ENCODE assay signal across 1 cellular context in the genomic region with DNA sequence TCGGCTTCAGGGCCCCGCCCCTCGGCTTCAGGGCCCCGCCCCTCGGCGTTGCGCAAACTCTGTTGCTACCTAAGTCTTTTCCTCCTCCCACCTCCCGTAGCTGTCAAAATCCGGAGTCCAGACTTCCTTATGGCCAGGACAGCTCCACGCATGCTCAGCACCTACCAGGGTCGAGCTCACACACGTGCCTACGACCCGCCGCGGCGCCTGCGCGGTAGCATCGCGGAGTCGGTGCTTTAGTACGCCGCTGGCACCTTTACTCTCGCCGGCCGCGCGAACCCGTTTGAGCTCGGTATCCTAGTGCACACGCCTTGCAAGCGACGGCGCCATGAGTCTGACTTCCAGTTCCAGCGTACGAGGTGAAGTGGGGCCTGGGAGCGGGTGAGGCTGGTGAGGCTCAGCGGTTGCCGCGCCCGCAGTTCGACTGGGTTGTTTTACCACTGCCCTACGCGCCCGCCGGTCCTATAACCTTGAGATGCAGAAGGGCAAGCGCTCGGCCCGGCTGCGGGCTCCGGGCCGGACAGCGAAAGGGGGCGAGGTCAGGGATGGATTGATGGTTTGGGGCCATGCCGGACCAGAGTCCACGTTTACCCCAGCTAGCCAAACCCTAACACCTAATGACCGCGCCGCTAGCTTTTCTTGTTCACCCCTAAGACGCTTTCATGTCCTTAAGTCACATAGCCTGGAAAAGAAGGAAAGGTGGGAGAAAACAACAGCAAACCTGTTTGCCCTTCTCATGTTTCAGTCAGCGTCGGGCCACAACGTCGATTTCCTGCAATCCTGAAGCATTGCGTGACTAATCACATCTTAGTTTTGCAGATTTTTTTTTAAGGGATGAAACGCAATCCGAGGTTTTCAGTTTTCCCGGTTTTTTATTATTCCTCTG.
TF ChIP-seq lines count a peak whose summit lies in the region.

A gene (plus strand): TSS at position 217 of the 886 bp plus-strand sequence. CDS start 112 bp downstream, at position 329.

TF ChIP-seq in K562, 482 proteins besides CTCF, POLR2A, EP300 and RAD21 (continued from another document and continues in another):
- TF ChIP-seq, protein P1, sequence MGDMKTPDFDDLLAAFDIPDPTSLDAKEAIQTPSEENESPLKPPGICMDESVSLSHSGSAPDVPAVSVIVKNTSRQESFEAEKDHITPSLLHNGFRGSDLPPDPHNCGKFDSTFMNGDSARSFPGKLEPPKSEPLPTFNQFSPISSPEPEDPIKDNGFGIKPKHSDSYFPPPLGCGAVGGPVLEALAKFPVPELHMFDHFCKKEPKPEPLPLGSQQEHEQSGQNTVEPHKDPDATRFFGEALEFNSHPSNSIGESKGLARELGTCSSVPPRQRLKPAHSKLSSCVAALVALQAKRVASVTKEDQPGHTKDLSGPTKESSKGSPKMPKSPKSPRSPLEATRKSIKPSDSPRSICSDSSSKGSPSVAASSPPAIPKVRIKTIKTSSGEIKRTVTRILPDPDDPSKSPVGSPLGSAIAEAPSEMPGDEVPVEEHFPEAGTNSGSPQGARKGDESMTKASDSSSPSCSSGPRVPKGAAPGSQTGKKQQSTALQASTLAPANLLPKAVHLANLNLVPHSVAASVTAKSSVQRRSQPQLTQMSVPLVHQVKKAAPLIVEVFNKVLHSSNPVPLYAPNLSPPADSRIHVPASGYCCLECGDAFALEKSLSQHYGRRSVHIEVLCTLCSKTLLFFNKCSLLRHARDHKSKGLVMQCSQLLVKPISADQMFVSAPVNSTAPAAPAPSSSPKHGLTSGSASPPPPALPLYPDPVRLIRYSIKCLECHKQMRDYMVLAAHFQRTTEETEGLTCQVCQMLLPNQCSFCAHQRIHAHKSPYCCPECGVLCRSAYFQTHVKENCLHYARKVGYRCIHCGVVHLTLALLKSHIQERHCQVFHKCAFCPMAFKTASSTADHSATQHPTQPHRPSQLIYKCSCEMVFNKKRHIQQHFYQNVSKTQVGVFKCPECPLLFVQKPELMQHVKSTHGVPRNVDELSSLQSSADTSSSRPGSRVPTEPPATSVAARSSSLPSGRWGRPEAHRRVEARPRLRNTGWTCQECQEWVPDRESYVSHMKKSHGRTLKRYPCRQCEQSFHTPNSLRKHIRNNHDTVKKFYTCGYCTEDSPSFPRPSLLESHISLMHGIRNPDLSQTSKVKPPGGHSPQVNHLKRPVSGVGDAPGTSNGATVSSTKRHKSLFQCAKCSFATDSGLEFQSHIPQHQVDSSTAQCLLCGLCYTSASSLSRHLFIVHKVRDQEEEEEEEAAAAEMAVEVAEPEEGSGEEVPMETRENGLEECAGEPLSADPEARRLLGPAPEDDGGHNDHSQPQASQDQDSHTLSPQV (IDR thresholded peaks at IDR 0.05), result 0 out of 2 replicates have a peak, but pooled peaks have one; percentile 34
- TF ChIP-seq MEIS2 (IDR thresholded peaks at IDR 0.05; ENCODE audit: partially characterized antibody) (peak; percentile 97), DMBX1 (CRISPR knock-in tag; IDR thresholded peaks at IDR 0.05; ENCODE audit: borderline replicate concordance) (peak; percentile 31; the same call in 1 of the 2 replicates), GABPB1 (CRISPR knock-in tag; IDR thresholded peaks at IDR 0.05) (peak; percentile 51; the same call in 1 of the 2 replicates), RBFOX2 (IDR thresholded peaks at IDR 0.05; ENCODE audit: low read depth, low read length) (peak; percentile 98), ZBTB17 (CRISPR knock-in tag; IDR thresholded peaks at IDR 0.05) (0 out of 2 replicates have a peak, but pooled peaks have one; percentile 40), RAD51 (IDR thresholded peaks at IDR 0.05; ENCODE audit: borderline replicate concordance, low read depth) (peak; percentile 69; the same call in 1 of the 2 replicates), TRIM24 (IDR thresholded peaks at IDR 0.05) (0 out of 4 replicates have a peak, but pooled peaks of 1 of the 2 experiments have one; percentile 6), SPI1 (IDR thresholded peaks at IDR 0.05; ENCODE audit: borderline replicate concordance, low read depth, low read length) (0 out of 2 replicates have a peak, but pooled peaks have one; percentile 55), ZNF778 (CRISPR knock-in tag; IDR thresholded peaks at IDR 0.05) (no peak), ZNF316 (IDR thresholded peaks at IDR 0.05) (peak; percentile 47), TOE1 (IDR thresholded peaks at IDR 0.05; ENCODE audit: borderline replicate concordance) (peak; percentile 83; the same call in 1 of the 2 replicates), TOE1 (CRISPR knock-in tag; IDR thresholded peaks at IDR 0.05; ENCODE audit: borderline replicate concordance, low read depth) (no peak), ZNF384 (IDR thresholded peaks at IDR 0.05; ENCODE audit: low read depth, low read length) (peak; percentile 39), TBL1XR1 (IDR thresholded peaks at IDR 0.05; ENCODE audit: low read length in 2 of 2) (peak in 1 of 2 experiments; percentile 13; a peak in 2 of 4 replicates), SAP30 (IDR thresholded peaks at IDR 0.05; ENCODE audit: borderline replicate concordance, insufficient read depth, low read depth, low read length, poor library complexity, severe bottlenecking) (peak; percentile 50), HNRNPLL (IDR thresholded peaks at IDR 0.05; ENCODE audit: low read depth, low read length, poor library complexity, severe bottlenecking) (peak; percentile 85), ATF1 (CRISPR knock-in tag; IDR thresholded peaks at IDR 0.05) (no peak), ATF1 (tag; IDR thresholded peaks at IDR 0.05) (peak; percentile 74), RB1 (IDR thresholded peaks at IDR 0.05; ENCODE audit: low read depth) (peak; percentile 22; the same call in 1 of the 2 replicates), NFIX (CRISPR knock-in tag; IDR thresholded peaks at IDR 0.05; ENCODE audit: low read depth) (no peak), ZC3H11A (IDR thresholded peaks at IDR 0.05; ENCODE audit: low read depth, low read length) (no peak), PHB2 (IDR thresholded peaks at IDR 0.05; ENCODE audit: low read depth) (peak; percentile 41; the same call in 1 of the 2 replicates), RBBP5 (IDR thresholded peaks at IDR 0.05; ENCODE audit: borderline replicate concordance, insufficient read depth, low read length, poor library complexity, severe bottlenecking) (peak; percentile 92), CBFA2T3 (IDR thresholded peaks at IDR 0.05) (no peak), FOXK1 (CRISPR knock-in tag; IDR thresholded peaks at IDR 0.05; ENCODE audit: borderline replicate concordance) (peak; percentile 96; the same call in 1 of the 2 replicates), LCOR (CRISPR knock-in tag; IDR thresholded peaks at IDR 0.05) (peak; percentile 40; the same call in 1 of the 2 replicates), TAF1 (IDR thresholded peaks at IDR 0.05; ENCODE audit: control insufficient read depth, extremely low read depth, insufficient read depth, low read length, severe bottlenecking) (peak; percentile 32), ETV5 (CRISPR knock-in tag; IDR thresholded peaks at IDR 0.05; ENCODE audit: low read depth) (peak; percentile 47; the same call in 1 of the 2 replicates), HDAC2 (IDR thresholded peaks at IDR 0.05) (0 out of 2 replicates have a peak, but pooled peaks have one; percentile 74), CHD2 (IDR thresholded peaks at IDR 0.05; ENCODE audit: low read depth, low read length) (peak; percentile 83)
- TF ChIP-seq, protein P2, sequence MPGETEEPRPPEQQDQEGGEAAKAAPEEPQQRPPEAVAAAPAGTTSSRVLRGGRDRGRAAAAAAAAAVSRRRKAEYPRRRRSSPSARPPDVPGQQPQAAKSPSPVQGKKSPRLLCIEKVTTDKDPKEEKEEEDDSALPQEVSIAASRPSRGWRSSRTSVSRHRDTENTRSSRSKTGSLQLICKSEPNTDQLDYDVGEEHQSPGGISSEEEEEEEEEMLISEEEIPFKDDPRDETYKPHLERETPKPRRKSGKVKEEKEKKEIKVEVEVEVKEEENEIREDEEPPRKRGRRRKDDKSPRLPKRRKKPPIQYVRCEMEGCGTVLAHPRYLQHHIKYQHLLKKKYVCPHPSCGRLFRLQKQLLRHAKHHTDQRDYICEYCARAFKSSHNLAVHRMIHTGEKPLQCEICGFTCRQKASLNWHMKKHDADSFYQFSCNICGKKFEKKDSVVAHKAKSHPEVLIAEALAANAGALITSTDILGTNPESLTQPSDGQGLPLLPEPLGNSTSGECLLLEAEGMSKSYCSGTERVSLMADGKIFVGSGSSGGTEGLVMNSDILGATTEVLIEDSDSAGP (CRISPR knock-in tag; IDR thresholded peaks at IDR 0.05), result 0 out of 2 replicates have a peak, but pooled peaks have one; percentile 8
- TF ChIP-seq, protein P3, sequence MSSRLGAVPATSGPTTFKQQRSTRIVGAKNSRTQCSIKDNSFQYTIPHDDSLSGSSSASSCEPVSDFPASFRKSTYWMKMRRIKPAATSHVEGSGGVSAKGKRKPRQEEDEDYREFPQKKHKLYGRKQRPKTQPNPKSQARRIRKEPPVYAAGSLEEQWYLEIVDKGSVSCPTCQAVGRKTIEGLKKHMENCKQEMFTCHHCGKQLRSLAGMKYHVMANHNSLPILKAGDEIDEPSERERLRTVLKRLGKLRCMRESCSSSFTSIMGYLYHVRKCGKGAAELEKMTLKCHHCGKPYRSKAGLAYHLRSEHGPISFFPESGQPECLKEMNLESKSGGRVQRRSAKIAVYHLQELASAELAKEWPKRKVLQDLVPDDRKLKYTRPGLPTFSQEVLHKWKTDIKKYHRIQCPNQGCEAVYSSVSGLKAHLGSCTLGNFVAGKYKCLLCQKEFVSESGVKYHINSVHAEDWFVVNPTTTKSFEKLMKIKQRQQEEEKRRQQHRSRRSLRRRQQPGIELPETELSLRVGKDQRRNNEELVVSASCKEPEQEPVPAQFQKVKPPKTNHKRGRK (tag; IDR thresholded peaks at IDR 0.05), result no peak
- TF ChIP-seq, protein P4, sequence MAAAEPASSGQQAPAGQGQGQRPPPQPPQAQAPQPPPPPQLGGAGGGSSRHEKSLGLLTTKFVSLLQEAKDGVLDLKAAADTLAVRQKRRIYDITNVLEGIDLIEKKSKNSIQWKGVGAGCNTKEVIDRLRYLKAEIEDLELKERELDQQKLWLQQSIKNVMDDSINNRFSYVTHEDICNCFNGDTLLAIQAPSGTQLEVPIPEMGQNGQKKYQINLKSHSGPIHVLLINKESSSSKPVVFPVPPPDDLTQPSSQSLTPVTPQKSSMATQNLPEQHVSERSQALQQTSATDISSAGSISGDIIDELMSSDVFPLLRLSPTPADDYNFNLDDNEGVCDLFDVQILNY (CRISPR knock-in tag; IDR thresholded peaks at IDR 0.05), result peak; percentile 86; the same call in 1 of the 2 replicates
- TF ChIP-seq, protein P5, sequence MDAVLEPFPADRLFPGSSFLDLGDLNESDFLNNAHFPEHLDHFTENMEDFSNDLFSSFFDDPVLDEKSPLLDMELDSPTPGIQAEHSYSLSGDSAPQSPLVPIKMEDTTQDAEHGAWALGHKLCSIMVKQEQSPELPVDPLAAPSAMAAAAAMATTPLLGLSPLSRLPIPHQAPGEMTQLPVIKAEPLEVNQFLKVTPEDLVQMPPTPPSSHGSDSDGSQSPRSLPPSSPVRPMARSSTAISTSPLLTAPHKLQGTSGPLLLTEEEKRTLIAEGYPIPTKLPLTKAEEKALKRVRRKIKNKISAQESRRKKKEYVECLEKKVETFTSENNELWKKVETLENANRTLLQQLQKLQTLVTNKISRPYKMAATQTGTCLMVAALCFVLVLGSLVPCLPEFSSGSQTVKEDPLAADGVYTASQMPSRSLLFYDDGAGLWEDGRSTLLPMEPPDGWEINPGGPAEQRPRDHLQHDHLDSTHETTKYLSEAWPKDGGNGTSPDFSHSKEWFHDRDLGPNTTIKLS (IDR thresholded peaks at IDR 0.05; ENCODE audit: borderline replicate concordance, low read depth), result peak; percentile 78
- TF ChIP-seq, protein P6, sequence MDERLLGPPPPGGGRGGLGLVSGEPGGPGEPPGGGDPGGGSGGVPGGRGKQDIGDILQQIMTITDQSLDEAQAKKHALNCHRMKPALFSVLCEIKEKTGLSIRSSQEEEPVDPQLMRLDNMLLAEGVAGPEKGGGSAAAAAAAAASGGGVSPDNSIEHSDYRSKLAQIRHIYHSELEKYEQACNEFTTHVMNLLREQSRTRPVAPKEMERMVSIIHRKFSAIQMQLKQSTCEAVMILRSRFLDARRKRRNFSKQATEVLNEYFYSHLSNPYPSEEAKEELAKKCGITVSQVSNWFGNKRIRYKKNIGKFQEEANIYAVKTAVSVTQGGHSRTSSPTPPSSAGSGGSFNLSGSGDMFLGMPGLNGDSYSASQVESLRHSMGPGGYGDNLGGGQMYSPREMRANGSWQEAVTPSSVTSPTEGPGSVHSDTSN (CRISPR knock-in tag; IDR thresholded peaks at IDR 0.05; ENCODE audit: low read depth), result no peak
- TF ChIP-seq, protein P6 (tag; conservative IDR thresholded peaks at IDR 0.05; ENCODE audit: low read depth), result peak; percentile 22; the same call in 1 of the 2 replicates
- TF ChIP-seq, protein P7, sequence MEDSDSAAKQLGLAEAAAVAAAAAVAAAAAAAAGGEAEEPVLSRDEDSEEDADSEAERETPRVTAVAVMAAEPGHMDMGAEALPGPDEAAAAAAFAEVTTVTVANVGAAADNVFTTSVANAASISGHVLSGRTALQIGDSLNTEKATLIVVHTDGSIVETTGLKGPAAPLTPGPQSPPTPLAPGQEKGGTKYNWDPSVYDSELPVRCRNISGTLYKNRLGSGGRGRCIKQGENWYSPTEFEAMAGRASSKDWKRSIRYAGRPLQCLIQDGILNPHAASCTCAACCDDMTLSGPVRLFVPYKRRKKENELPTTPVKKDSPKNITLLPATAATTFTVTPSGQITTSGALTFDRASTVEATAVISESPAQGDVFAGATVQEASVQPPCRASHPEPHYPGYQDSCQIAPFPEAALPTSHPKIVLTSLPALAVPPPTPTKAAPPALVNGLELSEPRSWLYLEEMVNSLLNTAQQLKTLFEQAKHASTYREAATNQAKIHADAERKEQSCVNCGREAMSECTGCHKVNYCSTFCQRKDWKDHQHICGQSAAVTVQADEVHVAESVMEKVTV (CRISPR knock-in tag; IDR thresholded peaks at IDR 0.05), result 0 out of 2 replicates have a peak, but pooled peaks have one; percentile 5
- TF ChIP-seq, protein P8, sequence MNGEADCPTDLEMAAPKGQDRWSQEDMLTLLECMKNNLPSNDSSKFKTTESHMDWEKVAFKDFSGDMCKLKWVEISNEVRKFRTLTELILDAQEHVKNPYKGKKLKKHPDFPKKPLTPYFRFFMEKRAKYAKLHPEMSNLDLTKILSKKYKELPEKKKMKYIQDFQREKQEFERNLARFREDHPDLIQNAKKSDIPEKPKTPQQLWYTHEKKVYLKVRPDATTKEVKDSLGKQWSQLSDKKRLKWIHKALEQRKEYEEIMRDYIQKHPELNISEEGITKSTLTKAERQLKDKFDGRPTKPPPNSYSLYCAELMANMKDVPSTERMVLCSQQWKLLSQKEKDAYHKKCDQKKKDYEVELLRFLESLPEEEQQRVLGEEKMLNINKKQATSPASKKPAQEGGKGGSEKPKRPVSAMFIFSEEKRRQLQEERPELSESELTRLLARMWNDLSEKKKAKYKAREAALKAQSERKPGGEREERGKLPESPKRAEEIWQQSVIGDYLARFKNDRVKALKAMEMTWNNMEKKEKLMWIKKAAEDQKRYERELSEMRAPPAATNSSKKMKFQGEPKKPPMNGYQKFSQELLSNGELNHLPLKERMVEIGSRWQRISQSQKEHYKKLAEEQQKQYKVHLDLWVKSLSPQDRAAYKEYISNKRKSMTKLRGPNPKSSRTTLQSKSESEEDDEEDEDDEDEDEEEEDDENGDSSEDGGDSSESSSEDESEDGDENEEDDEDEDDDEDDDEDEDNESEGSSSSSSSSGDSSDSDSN (IDR thresholded peaks at IDR 0.05; ENCODE audit: borderline replicate concordance in 1 of 2, low read depth in 2 of 2, low read length in 2 of 2), result peak; percentile 40 to 62; a peak in 1 of 4 replicates
